Comparison of ENCODE assay signal across 17 cellular contexts in genomic region chr6:166194885-166195860, GRCh38. TPM values are rescaled to one million over a fixed set of nuclear protein-coding genes. Genes with fewer than 3 reads are reported as not detected.
A peak's percentile ranks its signal among the peaks of the same experiment; 100 is the strongest.
DNase-seq lines count a peak whose midpoint lies in the region; ATAC-seq, FAIRE-seq and TF ChIP-seq lines count a peak whose summit lies in the region.
"Had no signal": no experiment of that assay in that cellular context is flagged by ENCODE, and none has a peak within 500 bp of the region (broad histone marks: within the 10 kb centered on the region; RNA-seq: fewer than 3 reads in every experiment).

No MANE protein-coding gene starts in this region.

- FAIRE-seq in K562 (lab: Jason Lieb, UNC) = no peak
- FAIRE-seq: D721Med, RCC 7860 had no signal

- no peak overlapping the region for H3K4me2 ChIP-seq in K562 (ENCODE audit: insufficient read depth, low read length)

- TF ChIP-seq CTCF in LNCaP clone FGC (IDR thresholded peaks at IDR 0.05; ENCODE audit: control insufficient read depth, extremely low read depth, insufficient read depth) = no peak
- TF ChIP-seq CTCF in K562 (IDR thresholded peaks at IDR 0.05 in 2 of 3, conservative IDR thresholded peaks at IDR 0.05 in 1 of 3; ENCODE audit: insufficient read depth in 2 of 3, low read depth in 1 of 3, low read length in 3 of 3) = no peak

- ATAC-seq in K562 = no peak; the same call in 2 of the 3 replicates
- ATAC-seq in GM21390 (IDR thresholded peaks at IDR 0.05; ENCODE audit: unreplicated experiment) = no peak
- ATAC-seq in HG02852 (IDR thresholded peaks at IDR 0.05; ENCODE audit: unreplicated experiment) = no peak
- no peak for ATAC-seq in HG02763 (IDR thresholded peaks at IDR 0.05; ENCODE audit: unreplicated experiment)
- ATAC-seq: activated T-cell treated with anti-CD3 and anti-CD28 coated beads, Interleukin-2, amount 50 U/mL, for 4 hours had no signal

- POLR2A ChIA-PET in K562 (lab: Yijun Ruan, JAX) = interaction anchor here (0.6 to 1.1 kb wide), 2 partner anchors 13 to 52 kb away, joined by 3 read pairs; no protein-coding TSS in a partner anchor

- no peak overlapping the region for H3K27ac ChIP-seq in K562 (ENCODE audit: extremely low read depth, low read depth, low read length)
- H3K27ac ChIP-seq: adrenal gland, epithelial cell of prostate, suprapubic skin had no signal

- H2AFZ ChIP-seq in K562 (ENCODE audit: low read depth, low read length) = no peak overlapping the region

- TF ChIP-seq EP300 in K562 (IDR thresholded peaks at IDR 0.05; ENCODE audit: low read length) = no peak

- H3K36me3 ChIP-seq in K562 (ENCODE audit: control insufficient read depth, insufficient read depth, low read length) = no peaks in the 10 kb centered on the region
- H3K36me3 ChIP-seq: adrenal gland, suprapubic skin had no signal

- H3K9ac ChIP-seq in K562 (ENCODE audit: insufficient read depth in 1 of 2, low read depth in 2 of 2, low read length in 2 of 2) = 0 out of 4 replicates have a peak overlapping the region, but pooled peaks of 1 of the 2 experiments have one; percentile 40

- intact Hi-C loops in K562 (cut with micrococcal nuclease) = no loop called here

- CTCF ChIA-PET in K562 (lab: Yijun Ruan, JAX; ENCODE audit: low intra/inter-chr PET ratio) = no interaction called here

- no peak for TF ChIP-seq POLR2A in K562 (conservative IDR thresholded peaks at IDR 0.05)

- no TSS peak for BruUV-seq in K562 (replicated peaks; lab: Mats Ljungman, UMichigan)

- in situ Hi-C loops in K562 (cut with MboI) = no loop called here

- no peaks in the 10 kb centered on the region for H3K9me1 ChIP-seq in K562 (ENCODE audit: control insufficient read depth, insufficient read depth, low read length)

- H3K27me3 ChIP-seq in K562 (ENCODE audit: control insufficient read depth in 2 of 2, insufficient read depth in 2 of 2, low read length in 2 of 2) = peaks cover 37 to 70% of the 10 kb centered on the region in 2 experiments
- H3K27me3 ChIP-seq: adrenal gland, suprapubic skin had no signal

- no peaks in the 10 kb centered on the region for H3K79me2 ChIP-seq in K562 (ENCODE audit: control insufficient read depth, insufficient read depth, low read length)

- peak; percentile 7 for DNase-seq in AG20443 (ENCODE audit: low spot score)
- DNase-seq in LNCaP clone FGC (ENCODE audit: low read depth) = peak; percentile 6
- DNase-seq in K562 (ENCODE audit: extremely low read depth in 1 of 4, low spot score in 3 of 4) = no peak
- DNase-seq in myocyte (ENCODE audit: low read depth) = peak; percentile 5
- DNase-seq in A172 (ENCODE audit: low spot score) = no peak
- DNase-seq: activated T-cell treated with anti-CD3 and anti-CD28 coated beads, Interleukin-2, amount 50 U/mL, for 4 hours; adrenal gland; head of caudate nucleus; NCI-H446 treated with DMSO at 0.1 percent for 48 hours had no signal

- no peaks in the 10 kb centered on the region for H4K20me1 ChIP-seq in K562 (replicated peaks; ENCODE audit: control insufficient read depth, insufficient read depth, low read length)

- H3K9me3 ChIP-seq in K562 (replicated peaks; ENCODE audit: control insufficient read depth, insufficient read depth, low read depth, low read length) = no peaks in the 10 kb centered on the region
- H3K9me3 ChIP-seq: adrenal gland, suprapubic skin had no signal

- WGBS in K562 (ENCODE audit: insufficient coverage, low coverage, missing lambda C conversion rate) = 1% methylated on average over 13 of the region's 13 CpGs

- H3K4me3 ChIP-seq in LNCaP clone FGC (ENCODE audit: low read depth, low read length) = no peak overlapping the region
- H3K4me3 ChIP-seq in K562 = no peak overlapping the region
- H3K4me3 ChIP-seq: adrenal gland, suprapubic skin had no signal

- H3K4me1 ChIP-seq in K562 (replicated peaks in 1 of 2; ENCODE audit: control insufficient read depth in 2 of 2, insufficient read depth in 2 of 2, low read length in 2 of 2) = no peaks in the 10 kb centered on the region
- H3K4me1 ChIP-seq: adrenal gland, suprapubic skin had no signal

- TF ChIP-seq RAD21 in K562 (CRISPR knock-in tag; conservative IDR thresholded peaks at IDR 0.05 in 1 of 2, IDR thresholded peaks at IDR 0.05 in 1 of 2) = no peak

TF ChIP-seq in K562, 482 proteins besides CTCF, POLR2A, EP300 and RAD21 (continues in another document):
- no peak for TF ChIP-seq TRIM25 (IDR thresholded peaks at IDR 0.05; ENCODE audit: borderline replicate concordance)
- TF ChIP-seq, protein P1, sequence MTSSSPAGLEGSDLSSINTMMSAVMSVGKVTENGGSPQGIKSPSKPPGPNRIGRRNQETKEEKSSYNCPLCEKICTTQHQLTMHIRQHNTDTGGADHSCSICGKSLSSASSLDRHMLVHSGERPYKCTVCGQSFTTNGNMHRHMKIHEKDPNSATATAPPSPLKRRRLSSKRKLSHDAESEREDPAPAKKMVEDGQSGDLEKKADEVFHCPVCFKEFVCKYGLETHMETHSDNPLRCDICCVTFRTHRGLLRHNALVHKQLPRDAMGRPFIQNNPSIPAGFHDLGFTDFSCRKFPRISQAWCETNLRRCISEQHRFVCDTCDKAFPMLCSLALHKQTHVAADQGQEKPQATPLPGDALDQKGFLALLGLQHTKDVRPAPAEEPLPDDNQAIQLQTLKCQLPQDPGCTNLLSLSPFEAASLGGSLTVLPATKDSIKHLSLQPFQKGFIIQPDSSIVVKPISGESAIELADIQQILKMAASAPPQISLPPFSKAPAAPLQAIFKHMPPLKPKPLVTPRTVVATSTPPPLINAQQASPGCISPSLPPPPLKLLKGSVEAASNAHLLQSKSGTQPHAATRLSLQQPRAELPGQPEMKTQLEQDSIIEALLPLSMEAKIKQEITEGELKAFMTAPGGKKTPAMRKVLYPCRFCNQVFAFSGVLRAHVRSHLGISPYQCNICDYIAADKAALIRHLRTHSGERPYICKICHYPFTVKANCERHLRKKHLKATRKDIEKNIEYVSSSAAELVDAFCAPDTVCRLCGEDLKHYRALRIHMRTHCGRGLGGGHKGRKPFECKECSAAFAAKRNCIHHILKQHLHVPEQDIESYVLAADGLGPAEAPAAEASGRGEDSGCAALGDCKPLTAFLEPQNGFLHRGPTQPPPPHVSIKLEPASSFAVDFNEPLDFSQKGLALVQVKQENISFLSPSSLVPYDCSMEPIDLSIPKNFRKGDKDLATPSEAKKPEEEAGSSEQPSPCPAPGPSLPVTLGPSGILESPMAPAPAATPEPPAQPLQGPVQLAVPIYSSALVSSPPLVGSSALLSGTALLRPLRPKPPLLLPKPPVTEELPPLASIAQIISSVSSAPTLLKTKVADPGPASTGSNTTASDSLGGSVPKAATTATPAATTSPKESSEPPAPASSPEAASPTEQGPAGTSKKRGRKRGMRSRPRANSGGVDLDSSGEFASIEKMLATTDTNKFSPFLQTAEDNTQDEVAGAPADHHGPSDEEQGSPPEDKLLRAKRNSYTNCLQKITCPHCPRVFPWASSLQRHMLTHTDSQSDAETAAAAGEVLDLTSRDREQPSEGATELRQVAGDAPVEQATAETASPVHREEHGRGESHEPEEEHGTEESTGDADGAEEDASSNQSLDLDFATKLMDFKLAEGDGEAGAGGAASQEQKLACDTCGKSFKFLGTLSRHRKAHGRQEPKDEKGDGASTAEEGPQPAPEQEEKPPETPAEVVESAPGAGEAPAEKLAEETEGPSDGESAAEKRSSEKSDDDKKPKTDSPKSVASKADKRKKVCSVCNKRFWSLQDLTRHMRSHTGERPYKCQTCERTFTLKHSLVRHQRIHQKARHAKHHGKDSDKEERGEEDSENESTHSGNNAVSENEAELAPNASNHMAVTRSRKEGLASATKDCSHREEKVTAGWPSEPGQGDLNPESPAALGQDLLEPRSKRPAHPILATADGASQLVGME (CRISPR knock-in tag; IDR thresholded peaks at IDR 0.05) = no peak
- no peak for TF ChIP-seq ZNF24 (IDR thresholded peaks at IDR 0.05)
- TF ChIP-seq RFX7 (CRISPR knock-in tag; IDR thresholded peaks at IDR 0.05) = no peak

RNA-seq across cellular contexts. Expression of gene TBXT, which starts 27.5 kb away (rescaled TPM):
- total RNA-seq in K562 (2011; cell fraction: chromatin; rRNA removed; ENCODE audit: low replicate concordance) = not detected in 2 replicates
- total RNA-seq in K562 (2011; cell fraction: nucleolus; rRNA removed) = not detected in 2 replicates
- total RNA-seq in K562 (2011; cell fraction: nucleoplasm; rRNA removed) = not detected in 2 replicates
- total RNA-seq in K562 (2014; rRNA removed) = not detected in 2 replicates
- total RNA-seq in K562 (2014; rRNA removed; fragmentation: Illumina TruSeq; extraction: Trizol) = not detected in 2 replicates
- not detected in 2 replicates for total RNA-seq in K562 (2015; rRNA removed; fragmentation: Illumina TruSeq; extraction: Trizol)
- total RNA-seq in K562 (2021) = not detected in 2 replicates
- polyA plus RNA-seq in K562 (2011; rRNA removed) = not detected in 2 replicates
- not detected in 2 replicates for polyA plus RNA-seq in K562 (2011; cell fraction: cytosol; rRNA removed)
- polyA plus RNA-seq in K562 (2011; cell fraction: nucleus; rRNA removed) = not detected in 2 replicates
- not detected in 2 replicates for polyA plus RNA-seq in K562 (2012)
- not detected in 2 replicates for polyA plus RNA-seq in K562 (2014; fragmentation: Illumina TruSeq; extraction: Trizol)
- polyA plus RNA-seq in K562 (2014; fragmentation: Nextera tagmentation; extraction: Ambion mirVana) = not detected
- not detected in 2 replicates for polyA plus RNA-seq in K562 (2014; rRNA removed)
- not detected in 2 replicates for polyA minus RNA-seq in K562 (2011; rRNA and poly(A)+ RNA removed)
- polyA minus RNA-seq in K562 (2011; cell fraction: cytosol; rRNA and poly(A)+ RNA removed) = not detected in 2 replicates
- not detected in 2 replicates for polyA minus RNA-seq in K562 (2011; cell fraction: nucleus; rRNA and poly(A)+ RNA removed)
- total RNA-seq in myocyte = not detected in 2 replicates
- polyA plus RNA-seq in myocyte (2012) = not detected
- total RNA-seq in A172 (2014; rRNA removed; shearing (Covaris generic)) = not detected in 2 replicates
- total RNA-seq: activated T-cell treated with anti-CD3 and anti-CD28 coated beads, Interleukin-2, amount 50 U/mL, for 4 hours; adrenal gland; lower leg skin; suprapubic skin had no signal
- polyA plus RNA-seq: adrenal gland had no signal

Comparison
In these comparisons a context has a peak if more than half of its experiments do, and no peak if none do; other contexts are left out.
1. DNase-seq: peak in AG20443 (single experiment), LNCaP clone FGC (single experiment) and myocyte (single experiment); none in K562 (0 of 4) and A172 (single experiment).